In genomic region chrX:103405009-103405333, GRCh38 we compare ENCODE assay signal across 8 cellular contexts. TPM values are rescaled to one million over a fixed set of nuclear protein-coding genes. Genes with fewer than 3 reads are reported as not detected.
DNase-seq lines count a peak whose midpoint lies in the region; ATAC-seq, FAIRE-seq and TF ChIP-seq lines count a peak whose summit lies in the region.

No MANE protein-coding gene starts in this region.

- H3K4me2 ChIP-seq in Karpas-422 (ENCODE audit: low read depth, low read length, poor library complexity, severe bottlenecking) = peak overlapping the region; percentile 69
- H3K4me2 ChIP-seq in endothelial cell of umbilical vein (ENCODE audit: insufficient read depth, low read length) = peak overlapping the region; percentile 47

- H3K9ac ChIP-seq in Karpas-422 (ENCODE audit: low read length) (peak overlapping the region; percentile 71), endothelial cell of umbilical vein (replicated peaks; ENCODE audit: extremely low read depth, insufficient read depth, low read length) (peak overlapping the region; percentile 77)

- H2AFZ ChIP-seq in Karpas-422 (ENCODE audit: low read length) = no peak overlapping the region
- peak overlapping the region; percentile 26 for H2AFZ ChIP-seq in endothelial cell of umbilical vein (ENCODE audit: low read depth, low read length)

- no peaks in the 10 kb centered on the region for H3K9me1 ChIP-seq in endothelial cell of umbilical vein (replicated peaks; ENCODE audit: control insufficient read depth, extremely low read depth, insufficient read depth, low read length)

- H3K4me3 ChIP-seq in Karpas-422 (ENCODE audit: low read length) = peak overlapping the region; percentile 81
- H3K4me3 ChIP-seq in endothelial cell of umbilical vein (replicated peaks in 1 of 3; ENCODE audit: insufficient read depth in 1 of 3, low read depth in 1 of 3, low read length in 3 of 3) = peak overlapping the region; percentile 19 to 62 (median 41)
- peak overlapping the region; percentile 11 to 27 for H3K4me3 ChIP-seq in prostate gland

- dilution Hi-C loops in endothelial cell of umbilical vein (cut with MboI; ENCODE audit: extremely low pct_ligation_motif_present, low sequenced_read_pairs) = no loop called here

- intact Hi-C loops in endothelial cell of umbilical vein (cut with micrococcal nuclease) (no loop called here), prostate gland (cut with DNase I) (no loop called here)

- TF ChIP-seq POLR2A in endothelial cell of umbilical vein (IDR thresholded peaks at IDR 0.05; ENCODE audit: low read depth, low read length) = no peak
- TF ChIP-seq POLR2A in prostate gland (IDR thresholded peaks at IDR 0.05) = no peak

- H3K27me3 ChIP-seq in Karpas-422 (ENCODE audit: low read length) (no peaks in the 10 kb centered on the region), endothelial cell of umbilical vein (ENCODE audit: control insufficient read depth in 2 of 2, insufficient read depth in 2 of 2, low read length in 2 of 2) (no peaks in the 10 kb centered on the region), prostate gland (replicated peaks; ENCODE audit: insufficient read depth) (no peaks in the 10 kb centered on the region)

- no peak for DNase-seq in Karpas-422
- DNase-seq in endothelial cell of umbilical vein (ENCODE audit: low read depth, low spot score) = no peak
- no peak for DNase-seq in prostate gland (ENCODE audit: low spot score)
- no peak for DNase-seq in effector CD4-positive, alpha-beta T cell
- no peak for DNase-seq in midbrain (lab: John Stamatoyannopoulos, UW)
- DNase-seq in HT-29 (ENCODE audit: low spot score) = no peak
- no peak for DNase-seq in KG1 (lab: John Stamatoyannopoulos, UW)

- H3K4me1 ChIP-seq in Karpas-422 (ENCODE audit: low read length) (peaks cover 33% of the 10 kb centered on the region), endothelial cell of umbilical vein (ENCODE audit: control insufficient read depth, extremely low read depth, insufficient read depth, low read length) (peaks cover 11% of the 10 kb centered on the region), prostate gland (replicated peaks) (no peaks in the 10 kb centered on the region)

- H3K79me2 ChIP-seq in Karpas-422 (ENCODE audit: low read length) (peaks cover 27% of the 10 kb centered on the region), endothelial cell of umbilical vein (ENCODE audit: control insufficient read depth, insufficient read depth, low read length) (no peaks in the 10 kb centered on the region)

- no peak for FAIRE-seq in endothelial cell of umbilical vein (lab: Jason Lieb, UNC)

- TF ChIP-seq CTCF in endothelial cell of umbilical vein (IDR thresholded peaks at IDR 0.05; ENCODE audit: extremely low read depth in 1 of 2, insufficient read depth in 1 of 2, low read depth in 1 of 2, low read length in 2 of 2) = no peak
- no peak for TF ChIP-seq CTCF in prostate gland (IDR thresholded peaks at IDR 0.05)

- H3K36me3 ChIP-seq in Karpas-422 (ENCODE audit: insufficient read depth, low read length) = no peaks in the 10 kb centered on the region
- no peaks in the 10 kb centered on the region for H3K36me3 ChIP-seq in endothelial cell of umbilical vein (ENCODE audit: control insufficient read depth in 2 of 2, extremely low read depth in 1 of 2, insufficient read depth in 2 of 2, low read length in 2 of 2)
- no peaks in the 10 kb centered on the region for H3K36me3 ChIP-seq in prostate gland

- WGBS in prostate gland = 11% methylated on average over 5 of the region's 7 CpGs

- CTCF ChIA-PET in endothelial cell of umbilical vein (lab: Charles Lee) = interaction anchor here (0.7 to 1.4 kb wide), 3 partner anchors 59 to 193 kb away, joined by 3 to 11 read pairs (median 8); no protein-coding TSS in a partner anchor

- no peaks in the 10 kb centered on the region for H3K9me3 ChIP-seq in Karpas-422 (ENCODE audit: low read length)
- no peaks in the 10 kb centered on the region for H3K9me3 ChIP-seq in endothelial cell of umbilical vein (replicated peaks; ENCODE audit: control insufficient read depth, insufficient read depth, low read length)
- no peaks in the 10 kb centered on the region for H3K9me3 ChIP-seq in prostate gland

- H3K27ac ChIP-seq in Karpas-422 (ENCODE audit: low read length) = no peak overlapping the region
- H3K27ac ChIP-seq in endothelial cell of umbilical vein (ENCODE audit: insufficient read depth, low read depth, low read length) = peak overlapping the region; percentile 71
- no peak overlapping the region for H3K27ac ChIP-seq in prostate gland

- no peaks in the 10 kb centered on the region for H3K9me2 ChIP-seq in Karpas-422 (replicated peaks; ENCODE audit: insufficient read depth, low read length)

- H4K20me1 ChIP-seq in Karpas-422 (ENCODE audit: insufficient read depth, low read depth, low read length) (no peaks in the 10 kb centered on the region), endothelial cell of umbilical vein (replicated peaks; ENCODE audit: control insufficient read depth, extremely low read depth, insufficient read depth, low read length) (no peaks in the 10 kb centered on the region)

- TSS peak; percentile 86 for BruUV-seq in endothelial cell of umbilical vein (replicated peaks; lab: Mats Ljungman, UMichigan)

- POLR2A ChIA-PET in endothelial cell of umbilical vein (lab: Charles Lee) = interaction anchor here (1.3 kb wide), 1 partner anchor 49 kb away, joined by 7 read pairs; the partner anchor contains the start of gene TCEAL9

- peak; percentile 32 for ATAC-seq in GM19438 (IDR thresholded peaks at IDR 0.05; ENCODE audit: low read depth, unreplicated experiment)

TF ChIP-seq in endothelial cell of umbilical vein, 7 proteins besides CTCF, POLR2A, EP300 and RAD21:
- no peak for TF ChIP-seq MYC (IDR thresholded peaks at IDR 0.05; ENCODE audit: low read depth, low read length)

RNA-seq across cellular contexts. Expression of gene BEX3, which starts 28.6 kb away (rescaled TPM):
- total RNA-seq in Karpas-422 (2014; rRNA removed; shearing (Covaris generic); ENCODE audit: low replicate concordance) = not detected in 2 replicates
- 227 and 233 TPM in 2 replicates for total RNA-seq in endothelial cell of umbilical vein
- polyA plus RNA-seq in endothelial cell of umbilical vein = 235 and 332 TPM in 2 replicates
- polyA plus RNA-seq in endothelial cell of umbilical vein (2011; cell fraction: cytosol; rRNA removed) = 334 and 366 TPM in 2 replicates
- polyA plus RNA-seq in endothelial cell of umbilical vein (2011; cell fraction: nucleus; rRNA removed) = 160 and 210 TPM in 2 replicates
- polyA plus RNA-seq in endothelial cell of umbilical vein (2012) = 392 and 441 TPM in 2 replicates
- 115 and 146 TPM in 2 replicates for polyA minus RNA-seq in endothelial cell of umbilical vein
- polyA minus RNA-seq in endothelial cell of umbilical vein (2011; cell fraction: cytosol; rRNA and poly(A)+ RNA removed) = 10.8 TPM
- polyA minus RNA-seq in endothelial cell of umbilical vein (2011; cell fraction: nucleus; rRNA and poly(A)+ RNA removed) = 24.7 and 35.3 TPM in 2 replicates
- total RNA-seq in prostate gland = 100 to 1,000 TPM; 249 to 418 TPM
- not detected in 2 replicates for total RNA-seq in HT-29 (2014; rRNA removed; shearing (Covaris generic))

RNA-seq across cellular contexts. Expression of gene TCEAL9, which starts 48.7 kb away (rescaled TPM):
- 13.2 and 18.8 TPM in 2 replicates for total RNA-seq in Karpas-422 (2014; rRNA removed; shearing (Covaris generic); ENCODE audit: low replicate concordance)
- total RNA-seq in endothelial cell of umbilical vein (98.3 and 99.2 TPM in 2 replicates), prostate gland (10 to 100 TPM; 49.8 to 88.2 TPM)
- polyA plus RNA-seq in endothelial cell of umbilical vein = 37.2 and 61.7 TPM in 2 replicates
- polyA plus RNA-seq in endothelial cell of umbilical vein (2011; cell fraction: cytosol; rRNA removed) = 77.2 and 78.1 TPM in 2 replicates
- polyA plus RNA-seq in endothelial cell of umbilical vein (2011; cell fraction: nucleus; rRNA removed) = 40.4 and 68.7 TPM in 2 replicates
- polyA plus RNA-seq in endothelial cell of umbilical vein (2012) = 168 and 221 TPM in 2 replicates
- polyA minus RNA-seq in endothelial cell of umbilical vein = 8.1 and 10.6 TPM in 2 replicates
- polyA minus RNA-seq in endothelial cell of umbilical vein (2011; cell fraction: cytosol; rRNA and poly(A)+ RNA removed) = 1.7 TPM
- 16.7 and 18.2 TPM in 2 replicates for polyA minus RNA-seq in endothelial cell of umbilical vein (2011; cell fraction: nucleus; rRNA and poly(A)+ RNA removed)
- total RNA-seq in HT-29 (2014; rRNA removed; shearing (Covaris generic)) = 10.3 and 11.8 TPM in 2 replicates

Comparison
In these comparisons a context has a peak if more than half of its experiments do, and no peak if none do; other contexts are left out.
1. H3K4me3 ChIP-seq: peak in every context shown above with its lines; median percentile 81 in Karpas-422; 41 in endothelial cell of umbilical vein; 19 in prostate gland.
2. RNA of gene BEX3, which starts 28.6 kb away (total RNA-seq): 249 to 418 TPM in prostate gland and 227 to 233 TPM in endothelial cell of umbilical vein; not detected in Karpas-422 and not detected in HT-29; every median in the first group is over 100 times any median in the second.